ENCODE assay signal across 8 cellular contexts in genomic region chr2:137910641-137911040, GRCh38. TPM values are rescaled to one million over a fixed set of nuclear protein-coding genes. Genes with fewer than 3 reads are reported as not detected.
DNase-seq lines count a peak whose midpoint lies in the region; ATAC-seq, FAIRE-seq and TF ChIP-seq lines count a peak whose summit lies in the region.

No MANE protein-coding gene starts in this region.

- H3K27ac ChIP-seq in coronary artery, result no peak overlapping the region
- no peak overlapping the region for H3K27ac ChIP-seq in aorta (ENCODE audit: low read depth in 1 of 2, low read length in 2 of 2)

- no peaks in the 10 kb centered on the region for H3K4me1 Mint-ChIP-seq in osteocyte (ENCODE audit: unreplicated experiment)

- no peak overlapping the region for H3K27ac Mint-ChIP-seq in osteocyte (ENCODE audit: unreplicated experiment)

- H3K9me3 Mint-ChIP-seq in osteocyte (ENCODE audit: unreplicated experiment), result no peaks in the 10 kb centered on the region

- TF ChIP-seq CTCF in coronary artery (IDR thresholded peaks at IDR 0.05), result peak; percentile 38
- peak; percentile 66 for TF ChIP-seq CTCF in osteocyte (IDR thresholded peaks at IDR 0.05)

- H3K4me1 ChIP-seq in aorta (ENCODE audit: control insufficient read depth in 1 of 2, insufficient read depth in 2 of 2, low read length in 2 of 2), result no peaks in the 10 kb centered on the region

- H3K36me3 Mint-ChIP-seq in osteocyte (ENCODE audit: unreplicated experiment), result no peaks in the 10 kb centered on the region

- no peak for FAIRE-seq in GM19239 (lab: Jason Lieb, UNC)

- in situ Hi-C loops in G401 (cut with HindIII; ENCODE audit: low sequenced_read_pairs), result no loop called here

- H3K4me3 ChIP-seq in coronary artery (no peak overlapping the region), aorta (ENCODE audit: low read length in 2 of 2) (no peak overlapping the region)

- no peaks in the 10 kb centered on the region for H3K9me3 ChIP-seq in aorta (ENCODE audit: control insufficient read depth, low read length)

- H3K36me3 ChIP-seq in aorta (ENCODE audit: control insufficient read depth in 1 of 2, insufficient read depth in 2 of 2, low read length in 1 of 2), result no peaks in the 10 kb centered on the region

- H3K27me3 Mint-ChIP-seq in osteocyte (ENCODE audit: unreplicated experiment), result peaks cover 43% of the 10 kb centered on the region

- DNase-seq in G401 (ENCODE audit: low spot score) (peak; percentile 13), NAMALWA (ENCODE audit: low spot score) (peak; percentile 26), coronary artery (ENCODE audit: low spot score) (no peak), osteocyte (ENCODE audit: extremely low spot score, unreplicated experiment) (no peak), aorta (no peak), GM19239 (ENCODE audit: insufficient read length, low spot score) (no peak)
- no peak for DNase-seq in NK-92 treated with Interleukin-12 subunit alpha and Interleukin-12 subunit beta, amount 100 ng/mL, for 24 hours (lab: John Stamatoyannopoulos, UW)

- no peaks in the 10 kb centered on the region for H3K27me3 ChIP-seq in aorta (ENCODE audit: control insufficient read depth in 1 of 2, insufficient read depth in 2 of 2, low read length in 1 of 2)

- ATAC-seq in aorta (ENCODE audit: low FRiP score) (no peak), HG03097 (IDR thresholded peaks at IDR 0.05; ENCODE audit: low FRiP score, unreplicated experiment) (no peak)

- intact Hi-C loops in aorta (cut with DNase I), result loop anchor here (2.0 to 5.0 kb wide), 3 partner anchors 877 to 917 kb away; no protein-coding TSS in a partner anchor

- no peak overlapping the region for H3K4me3 Mint-ChIP-seq in osteocyte (ENCODE audit: unreplicated experiment)

- WGBS in aorta, 2 donors, result 20 to 28% methylated on average over 4 of the region's 4 CpGs

RNA-seq across cellular contexts. Expression of gene HNMT, which starts 53.6 kb away (rescaled TPM):
- total RNA-seq in G401 (2014; rRNA removed; shearing (Covaris generic)), result not detected in 2 replicates
- total RNA-seq in osteocyte, result 3.2 and 4.6 TPM in 2 replicates
- 10 to 100 TPM; 35.8 to 82.8 TPM for total RNA-seq in aorta
- polyA plus RNA-seq in aorta, result 100 to 1,000 TPM in 1 of 2 donors, 10 to 100 TPM in 1; 65.5 to 102 TPM

Comparison
In these comparisons a context has a peak if more than half of its experiments do, and no peak if none do; other contexts are left out.
1. DNase-seq: peak in G401 (single experiment) and NAMALWA (single experiment); none in coronary artery (single experiment), osteocyte (single experiment), aorta (0 of 2), NK-92 treated with Interleukin-12 subunit alpha and Interleukin-12 subunit beta, amount 100 ng/mL, for 24 hours (single experiment) and GM19239 (single experiment).